ENCODE assay signal across 18 cellular contexts in the genomic region with DNA sequence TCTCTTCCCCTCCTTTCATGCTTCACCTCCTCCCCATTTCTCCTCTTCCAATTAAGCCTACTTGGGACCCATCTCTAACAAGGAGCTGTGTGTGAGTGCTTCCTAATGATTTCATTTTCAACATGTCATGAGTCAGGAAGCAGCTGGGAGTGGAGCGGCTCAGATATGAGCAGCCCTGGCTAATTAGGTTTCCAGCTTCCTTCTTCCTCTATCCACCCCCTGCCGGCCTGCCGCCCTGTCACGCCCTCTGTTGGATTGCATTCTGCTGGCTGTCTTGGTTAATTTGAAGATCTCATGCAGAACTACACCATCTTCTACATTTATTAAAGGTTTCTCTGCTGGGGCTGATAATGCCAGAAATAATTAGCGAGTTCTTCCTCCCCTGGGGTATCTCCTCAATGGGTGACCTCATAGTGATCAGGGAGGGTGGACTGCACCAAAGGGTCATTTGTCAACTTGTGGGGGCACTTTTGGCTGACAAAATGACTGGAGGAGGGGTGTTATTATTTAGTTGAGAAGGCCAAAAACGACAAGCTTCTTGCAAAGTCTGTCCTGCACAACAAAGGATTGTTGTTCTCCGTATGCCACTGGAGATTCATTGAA.
DNase-seq lines count a peak whose midpoint lies in the region; ATAC-seq and TF ChIP-seq lines count a peak whose summit lies in the region.
"Had no signal": no experiment of that assay in that cellular context is flagged by ENCODE, and none has a peak within 500 bp of the region (broad histone marks: within the 10 kb centered on the region; RNA-seq: fewer than 3 reads in every experiment).

No MANE protein-coding gene starts in this region.

- H2BK5ac ChIP-seq in H9 (ENCODE audit: insufficient read length, low read length): no peak overlapping the region

- H2BK15ac ChIP-seq in H9 (ENCODE audit: low read depth, low read length): no peak overlapping the region

- H3K4me3 ChIP-seq in vagina: no peak overlapping the region
- H3K4me3 ChIP-seq: sigmoid colon had no signal

- peak; percentile 30; the same call in 1 of the 2 replicates for ATAC-seq in WTC11
- ATAC-seq: activated T-cell treated with anti-CD3 and anti-CD28 coated beads, Interleukin-2, amount 50 U/mL, for 72 hours; esophagus mucosa; left lobe of liver; stimulated activated naive B cell treated with anti-CD40 and anti-IgM and Interleukin-4, amounts not matched to agents 10 μg/mL and 1 μg/mL and 100 μg/mL, for 72 hours had no signal

- no peak overlapping the region for H2BK12ac ChIP-seq in H9 (ENCODE audit: insufficient read length, low read depth, low read length)

- peak overlapping the region in 2 of 3 experiments; percentile 45 to 51; a peak in 1 of 7 replicates for H3K27ac Mint-ChIP-seq in H9
- H3K27ac Mint-ChIP-seq in WTC11: no peak overlapping the region
- peak overlapping the region; percentile 96 for H3K27ac Mint-ChIP-seq in neural crest cell (ENCODE audit: unreplicated experiment)
- H3K27ac Mint-ChIP-seq: activated T-cell treated with anti-CD3 and anti-CD28 coated beads, Interleukin-2, amount 50 U/mL, for 72 hours; CD14-positive monocyte; naive B cell; stimulated activated naive B cell treated with anti-CD40 and anti-IgM and Interleukin-4, amounts not matched to agents 10 μg/mL and 1 μg/mL and 100 μg/mL, for 72 hours; T-helper 2 cell treated with Interferon-gamma antibody and Interleukin-4, amounts not matched to agents 5 μg/mL and 100 μg/mL, for 36 hours had no signal

- H3K4me3 Mint-ChIP-seq in H9: no peak overlapping the region
- H3K4me3 Mint-ChIP-seq in WTC11: no peak overlapping the region
- peak overlapping the region; percentile 71 for H3K4me3 Mint-ChIP-seq in neural crest cell
- H3K4me3 Mint-ChIP-seq: activated T-cell treated with anti-CD3 and anti-CD28 coated beads, Interleukin-2, amount 50 U/mL, for 72 hours; CD14-positive monocyte; naive B cell; stimulated activated naive B cell treated with anti-CD40 and anti-IgM and Interleukin-4, amounts not matched to agents 10 μg/mL and 1 μg/mL and 100 μg/mL, for 72 hours; T-helper 2 cell treated with Interferon-gamma antibody and Interleukin-4, amounts not matched to agents 5 μg/mL and 100 μg/mL, for 36 hours had no signal

- no peak overlapping the region for H3K4me2 ChIP-seq in H9 (ENCODE audit: insufficient read depth, insufficient read length, low read length)

- no peak overlapping the region for H3K9ac ChIP-seq in H9 (ENCODE audit: extremely low read depth, insufficient read length, low read length)

- no peak for TF ChIP-seq CTCF in H9 (conservative IDR thresholded peaks at IDR 0.05)
- TF ChIP-seq CTCF in WTC11 (IDR thresholded peaks at IDR 0.05): no peak
- TF ChIP-seq CTCF in neural crest cell (conservative IDR thresholded peaks at IDR 0.05): no peak
- TF ChIP-seq CTCF in vagina (IDR thresholded peaks at IDR 0.05): no peak

- no peak overlapping the region for H4K91ac ChIP-seq in H9 (ENCODE audit: insufficient read length, low read depth, low read length)

- TF ChIP-seq POLR2A in vagina (IDR thresholded peaks at IDR 0.05): no peak

- H4K8ac ChIP-seq in H9 (replicated peaks; ENCODE audit: insufficient read length, low read depth, low read length): no peak overlapping the region

- H2AK5ac ChIP-seq in H9 (ENCODE audit: insufficient read length, low read length): no peak overlapping the region

- H3K4me1 Mint-ChIP-seq in H9 (peaks cover 24 to 26% of the 10 kb centered on the region in 2 experiments), WTC11 (peaks cover 25% of the 10 kb centered on the region), neural crest cell (peaks cover 34% of the 10 kb centered on the region)
- H3K4me1 Mint-ChIP-seq: CD14-positive monocyte had no signal

- H3K27me3 ChIP-seq in H9 (ENCODE audit: insufficient read depth, low read length) (no peaks in the 10 kb centered on the region), vagina (no peaks in the 10 kb centered on the region)
- H3K27me3 ChIP-seq: sigmoid colon had no signal

- H4K20me1 ChIP-seq in H9 (ENCODE audit: control insufficient read depth, insufficient read depth, insufficient read length): no peaks in the 10 kb centered on the region

- H4K5ac ChIP-seq in H9 (ENCODE audit: insufficient read length, low read depth, low read length): no peak overlapping the region

- no peak overlapping the region for H2AFZ ChIP-seq in H9 (ENCODE audit: low read length)

- DNase-seq in H9: peak; percentile 50
- DNase-seq in MV-4-11 (lab: John Stamatoyannopoulos, UW): peak; percentile 86
- DNase-seq in WTC11 (ENCODE audit: low spot score): peak; percentile 13
- peak; percentile 17 for DNase-seq in neural crest cell (ENCODE audit: low read depth, low spot score)
- no peak for DNase-seq in vagina (ENCODE audit: extremely low spot score in 2 of 2)
- DNase-seq in NCI-H446 treated with DMSO at 0.1 percent for 48 hours (lab: John Stamatoyannopoulos, UW): no peak
- no peak for DNase-seq in D341Med (ENCODE audit: low spot score)
- DNase-seq: activated CD4-positive, alpha-beta T cell treated with anti-CD3 and anti-CD28 coated beads, Interleukin-2, amount 50 U/mL, for 48 hours; activated T-cell treated with anti-CD3 and anti-CD28 coated beads, Interleukin-2, amount 50 U/mL, for 72 hours; naive B cell; NCI-H1092 treated with DMSO at 0.1 percent for 48 hours; NCI-H510A; sigmoid colon; stimulated activated naive B cell treated with anti-CD40 and anti-IgM and Interleukin-4, amounts not matched to agents 10 μg/mL and 1 μg/mL and 100 μg/mL, for 72 hours had no signal

- H3K79me1 ChIP-seq in H9 (ENCODE audit: insufficient read depth, low read depth, low read length, poor library complexity, severe bottlenecking): no peaks in the 10 kb centered on the region

- H3K27me3 Mint-ChIP-seq in H9 (ENCODE audit: low read depth) (peaks cover 2% of the 10 kb centered on the region; the same call in 1 of the 2 replicates), WTC11 (ENCODE audit: low read depth) (no peaks in the 10 kb centered on the region), neural crest cell (ENCODE audit: low read depth) (no peaks in the 10 kb centered on the region)

- no peak overlapping the region for H3K18ac ChIP-seq in H9 (ENCODE audit: insufficient read length, low read depth, low read length)

- no peak overlapping the region for H3K23ac ChIP-seq in H9 (ENCODE audit: insufficient read length, low read depth, low read length)

- H3K36me3 ChIP-seq in vagina: no peaks in the 10 kb centered on the region
- H3K36me3 ChIP-seq: sigmoid colon had no signal

- H3K4ac ChIP-seq in H9 (ENCODE audit: low read depth, low read length): no peak overlapping the region

- intact Hi-C loops in vagina (cut with DNase I): no loop called here

- H3K4me1 ChIP-seq in H9 (ENCODE audit: insufficient read depth, low read length) (peaks cover 3% of the 10 kb centered on the region; the same call in 1 of the 2 replicates), vagina (no peaks in the 10 kb centered on the region)

- no peak overlapping the region for H3K14ac ChIP-seq in H9 (ENCODE audit: insufficient read depth, low read length)

- H3K27ac ChIP-seq in H9 (ENCODE audit: insufficient read length, low read depth, low read length) (no peak overlapping the region), vagina (no peak overlapping the region)
- H3K27ac ChIP-seq: sigmoid colon had no signal

- H2BK120ac ChIP-seq in H9 (ENCODE audit: low read depth, low read length, poor library complexity, severe bottlenecking): no peak overlapping the region

- no peaks in the 10 kb centered on the region for H3K23me2 ChIP-seq in H9 (ENCODE audit: insufficient read length, low read depth, low read length, poor library complexity, severe bottlenecking)

- WGBS in H9 (ENCODE audit: extremely low coverage, insufficient read length, low lambda C conversion rate): no CpG with 5 or more reads among the region's 7 CpGs

- H3K36me3 Mint-ChIP-seq in H9 (ENCODE audit: insufficient read depth in 1 of 3, low read depth in 3 of 3) (peaks cover 0 to 8% (median 2%) of the 10 kb centered on the region in 3 experiments; a peak in 5 of 7 replicates), WTC11 (peaks cover 8% of the 10 kb centered on the region), neural crest cell (ENCODE audit: low read depth) (peaks cover 5% of the 10 kb centered on the region)
- H3K36me3 Mint-ChIP-seq: CD14-positive monocyte had no signal

- H2BK20ac ChIP-seq in H9 (ENCODE audit: low read depth, low read length, poor library complexity, severe bottlenecking): no peak overlapping the region

- H3K9me3 Mint-ChIP-seq in H9 (peaks cover 7 to 10% of the 10 kb centered on the region in 2 experiments), WTC11 (peaks cover 36% of the 10 kb centered on the region), neural crest cell (peaks cover 11% of the 10 kb centered on the region)

- POLR2A ChIA-PET in WTC11 (lab: Charles Lee): no interaction called here

- no peak overlapping the region for H3K56ac ChIP-seq in H9 (ENCODE audit: insufficient read length, low read depth, low read length)

- CTCF ChIA-PET in WTC11 (lab: Charles Lee): interaction anchor here (0.6 to 1.0 kb wide), 5 partner anchors 24 to 303 kb away, joined by 3 to 5 read pairs (median 4); no protein-coding TSS in a partner anchor

- no peak overlapping the region for H3T11ph ChIP-seq in H9 (ENCODE audit: low read length)

- no peaks in the 10 kb centered on the region for H3K79me2 ChIP-seq in H9 (ENCODE audit: insufficient read depth, low read length)

- no peaks in the 10 kb centered on the region for H3K9me3 ChIP-seq in H9 (ENCODE audit: control insufficient read depth, low read depth, low read length)
- no peaks in the 10 kb centered on the region for H3K9me3 ChIP-seq in vagina

TF ChIP-seq in WTC11, 78 proteins besides CTCF, POLR2A, EP300 and RAD21 (continues in another document):
- TF ChIP-seq, protein P1, sequence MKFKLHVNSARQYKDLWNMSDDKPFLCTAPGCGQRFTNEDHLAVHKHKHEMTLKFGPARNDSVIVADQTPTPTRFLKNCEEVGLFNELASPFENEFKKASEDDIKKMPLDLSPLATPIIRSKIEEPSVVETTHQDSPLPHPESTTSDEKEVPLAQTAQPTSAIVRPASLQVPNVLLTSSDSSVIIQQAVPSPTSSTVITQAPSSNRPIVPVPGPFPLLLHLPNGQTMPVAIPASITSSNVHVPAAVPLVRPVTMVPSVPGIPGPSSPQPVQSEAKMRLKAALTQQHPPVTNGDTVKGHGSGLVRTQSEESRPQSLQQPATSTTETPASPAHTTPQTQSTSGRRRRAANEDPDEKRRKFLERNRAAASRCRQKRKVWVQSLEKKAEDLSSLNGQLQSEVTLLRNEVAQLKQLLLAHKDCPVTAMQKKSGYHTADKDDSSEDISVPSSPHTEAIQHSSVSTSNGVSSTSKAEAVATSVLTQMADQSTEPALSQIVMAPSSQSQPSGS (CRISPR knock-in tag; IDR thresholded peaks at IDR 0.05; ENCODE audit: borderline replicate concordance, low read depth): no peak
- TF ChIP-seq ZNF121 (CRISPR knock-in tag; IDR thresholded peaks at IDR 0.05) (no peak), ZNF317 (CRISPR knock-in tag; IDR thresholded peaks at IDR 0.05; ENCODE audit: borderline replicate concordance, low read depth) (no peak), ZNF219 (CRISPR knock-in tag; IDR thresholded peaks at IDR 0.05; ENCODE audit: borderline replicate concordance) (no peak), ESRRA (CRISPR knock-in tag; IDR thresholded peaks at IDR 0.05; ENCODE audit: borderline replicate concordance) (no peak)

Comparison
In these comparisons a context has a peak if more than half of its experiments do, and no peak if none do; other contexts are left out.
1. DNase-seq: peak in H9 (single experiment), MV-4-11 (single experiment), WTC11 (single experiment) and neural crest cell (single experiment); none in vagina (0 of 2), NCI-H446 treated with DMSO at 0.1 percent for 48 hours (single experiment) and D341Med (single experiment).